13 cellular contexts compared by ENCODE assay signal in the genomic region with DNA sequence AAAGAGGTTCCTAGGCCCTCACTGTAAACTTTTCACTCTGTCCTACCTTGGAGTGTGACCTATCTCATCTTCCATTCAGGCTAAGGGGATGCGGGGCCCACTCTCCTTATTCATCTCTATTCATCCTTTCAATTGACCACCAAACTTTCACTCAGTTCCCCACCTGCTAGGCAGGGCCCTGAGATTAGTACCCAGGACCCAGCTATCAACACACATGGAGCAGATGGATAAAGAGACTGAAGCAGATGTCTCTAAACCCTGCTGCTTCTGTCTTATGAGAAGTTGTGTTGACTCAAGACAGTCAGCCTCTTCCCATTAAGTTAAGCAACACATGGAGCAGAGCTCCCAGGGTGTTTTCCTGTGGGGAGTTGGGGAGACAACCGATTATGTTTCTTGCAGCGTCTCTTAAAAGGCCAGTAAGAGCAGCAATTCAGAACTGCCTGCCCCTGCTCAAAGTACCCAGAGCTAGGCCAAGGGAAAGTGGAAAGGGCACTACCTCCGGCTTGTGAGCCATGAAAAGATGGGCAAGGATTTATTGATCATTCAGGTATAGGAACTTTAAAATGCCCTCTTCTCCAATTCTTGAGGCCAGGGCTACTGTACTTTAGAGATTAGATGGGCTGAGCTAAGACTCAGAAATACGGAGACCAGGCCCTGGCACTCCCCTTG.
DNase-seq lines count a peak whose midpoint lies in the region; ATAC-seq lines count a peak whose summit lies in the region.
"Had no signal": no experiment of that assay in that cellular context is flagged by ENCODE, and none has a peak within 500 bp of the region (broad histone marks: within the 10 kb centered on the region; RNA-seq: fewer than 3 reads in every experiment).

No MANE protein-coding gene starts in this region.

- peak; percentile 49 for DNase-seq in NCI-H2171 treated with DMSO at 0.1 percent for 48 hours (lab: John Stamatoyannopoulos, UW)
- no peak for DNase-seq in NCI-H2171 (lab: John Stamatoyannopoulos, UW)
- peak; percentile 9 for DNase-seq in NCI-H82 (lab: John Stamatoyannopoulos, UW)
- no peak for DNase-seq in NCI-H82 treated with DMSO at 0.1 percent for 48 hours (lab: John Stamatoyannopoulos, UW; ENCODE audit: unreplicated experiment)
- DNase-seq: AML-193; Caco-2; Calu3; CD4-positive, alpha-beta T cell; CD8-positive, alpha-beta T cell; DMS79 treated with DMSO at 0.1 percent for 48 hours; GF-D8 had no signal

- ATAC-seq in HG02798 (IDR thresholded peaks at IDR 0.05; ENCODE audit: poor library complexity, unreplicated experiment): no peak
- ATAC-seq: A549; CD8-positive, alpha-beta T cell had no signal

Comparison
In these comparisons a context has a peak if more than half of its experiments do, and no peak if none do; other contexts are left out.
1. DNase-seq: peak in NCI-H2171 treated with DMSO at 0.1 percent for 48 hours (single experiment) and NCI-H82 (single experiment); none in NCI-H2171 (single experiment) and NCI-H82 treated with DMSO at 0.1 percent for 48 hours (single experiment).